9 cellular contexts compared by ENCODE assay signal in genomic region chr6:158571826-158572652, GRCh38. TPM values are rescaled to one million over a fixed set of nuclear protein-coding genes. Genes with fewer than 3 reads are reported as not detected.
A peak's percentile ranks its signal among the peaks of the same experiment; 100 is the strongest.
DNase-seq lines count a peak whose midpoint lies in the region; ATAC-seq and TF ChIP-seq lines count a peak whose summit lies in the region.
"Had no signal": no experiment of that assay in that cellular context is flagged by ENCODE, and none has a peak within 500 bp of the region (broad histone marks: within the 10 kb centered on the region; RNA-seq: fewer than 3 reads in every experiment).

No MANE protein-coding gene starts in this region.

- no peaks in the 10 kb centered on the region for H3K27me3 ChIP-seq in BLaER1 treated with 17β-estradiol and CSF1 and Interleukin-3, amounts not matched to agents 10 nM and 100 nM
- H3K27me3 ChIP-seq in OCI-LY1 (ENCODE audit: insufficient read depth, low read length), result no peaks in the 10 kb centered on the region
- H3K27me3 ChIP-seq in HAP-1 (ENCODE audit: low read depth), result no peaks in the 10 kb centered on the region

- H3K79me2 ChIP-seq in OCI-LY1 (ENCODE audit: insufficient read depth, low read length), result no peaks in the 10 kb centered on the region

- peaks cover 0 to 12% (median under 1%) of the 10 kb centered on the region in 11 experiments; a peak in 7 of 22 replicates for H3K9me3 ChIP-seq in BLaER1 treated with 17β-estradiol and CSF1 and Interleukin-3, amounts not matched to agents 10 nM and 100 nM (replicated peaks in 1 of 11)
- H3K9me3 ChIP-seq in OCI-LY1 (ENCODE audit: low read length) (no peaks in the 10 kb centered on the region), mucosa of descending colon (no peaks in the 10 kb centered on the region), HAP-1 (no peaks in the 10 kb centered on the region)

- H3K9me2 ChIP-seq in OCI-LY1 (ENCODE audit: low read depth, low read length), result no peaks in the 10 kb centered on the region

- H3F3A ChIP-seq in OCI-LY1 (ENCODE audit: insufficient read depth, low read length), result no peaks in the 10 kb centered on the region

- no peak for TF ChIP-seq CTCF in OCI-LY1 (IDR thresholded peaks at IDR 0.05; ENCODE audit: low read length)
- TF ChIP-seq CTCF in epithelial cell of esophagus (IDR thresholded peaks at IDR 0.05; ENCODE audit: insufficient read depth, low read depth, low read length, missing control alignments), result no peak
- no peak for TF ChIP-seq CTCF in mucosa of descending colon (IDR thresholded peaks at IDR 0.05)

- 0 out of 20 replicates have a peak overlapping the region, but pooled peaks of 1 of the 10 experiments have one; percentile 19 for H3K4me3 ChIP-seq in BLaER1 treated with 17β-estradiol and CSF1 and Interleukin-3, amounts not matched to agents 10 nM and 100 nM
- H3K4me3 ChIP-seq in OCI-LY1 (ENCODE audit: low read depth, low read length, poor library complexity, severe bottlenecking) (no peak overlapping the region), epithelial cell of esophagus (ENCODE audit: low read length) (no peak overlapping the region), mucosa of descending colon (no peak overlapping the region), HAP-1 (no peak overlapping the region)

- H3K9ac ChIP-seq in BLaER1 treated with 17β-estradiol and CSF1 and Interleukin-3, amounts not matched to agents 10 nM and 100 nM, result peak overlapping the region; percentile 39 to 63 (median 56); a peak in 19 of 22 replicates
- H3K9ac ChIP-seq in OCI-LY1 (ENCODE audit: low read length), result peak overlapping the region; percentile 24; the same call in 1 of the 2 replicates

- no peak overlapping the region for H2AFZ ChIP-seq in OCI-LY1 (ENCODE audit: low read length)

- peaks cover 22 to 95% (median 76%) of the 10 kb centered on the region in 11 experiments; a peak in 20 of 22 replicates for H4K20me1 ChIP-seq in BLaER1 treated with 17β-estradiol and CSF1 and Interleukin-3, amounts not matched to agents 10 nM and 100 nM
- no peaks in the 10 kb centered on the region for H4K20me1 ChIP-seq in OCI-LY1 (ENCODE audit: insufficient read depth, low read length)

- in situ Hi-C loops in HAP-1 (cut with MboI; ENCODE audit: low sequenced_read_pairs), result no loop called here

- H3K4me1 ChIP-seq in BLaER1 treated with 17β-estradiol and CSF1 and Interleukin-3, amounts not matched to agents 10 nM and 100 nM, result peaks cover 58 to 70% (median 65%) of the 10 kb centered on the region in 10 experiments
- H3K4me1 ChIP-seq in OCI-LY1 (ENCODE audit: insufficient read depth, low read length, severe bottlenecking), result peaks cover 50% of the 10 kb centered on the region
- H3K4me1 ChIP-seq in mucosa of descending colon (ENCODE audit: low read depth), result peaks cover 30% of the 10 kb centered on the region
- no peaks in the 10 kb centered on the region for H3K4me1 ChIP-seq in HAP-1

- ATAC-seq in mucosa of descending colon (peak; percentile 97), HG03342 (IDR thresholded peaks at IDR 0.05; ENCODE audit: unreplicated experiment) (no peak), HG03108 (IDR thresholded peaks at IDR 0.05; ENCODE audit: unreplicated experiment) (no peak), GM21528 (IDR thresholded peaks at IDR 0.05; ENCODE audit: low FRiP score, unreplicated experiment) (no peak)

- H3K36me3 ChIP-seq in BLaER1 treated with 17β-estradiol and CSF1 and Interleukin-3, amounts not matched to agents 10 nM and 100 nM, result peaks cover 24 to 49% (median 41%) of the 10 kb centered on the region in 11 experiments; a peak in 21 of 22 replicates
- H3K36me3 ChIP-seq in OCI-LY1 (ENCODE audit: insufficient read depth, low read length) (peaks cover 8% of the 10 kb centered on the region; the same call in 1 of the 2 replicates), mucosa of descending colon (ENCODE audit: low read depth) (no peaks in the 10 kb centered on the region), HAP-1 (replicated peaks) (peaks cover 19% of the 10 kb centered on the region)

- peak overlapping the region; percentile 69 to 91 (median 82) for H3K4me2 ChIP-seq in BLaER1 treated with 17β-estradiol and CSF1 and Interleukin-3, amounts not matched to agents 10 nM and 100 nM
- H3K4me2 ChIP-seq in OCI-LY1 (ENCODE audit: low read length), result peak overlapping the region; percentile 35

- peak; percentile 65 for DNase-seq in epithelial cell of esophagus (ENCODE audit: low read depth)
- peak; percentile 83 to 91 (median 86) for DNase-seq in mucosa of descending colon
- no peak for DNase-seq in HAP-1 (ENCODE audit: low spot score in 2 of 2)
- DNase-seq: NCI-H526 had no signal

- intact Hi-C loops in mucosa of descending colon (cut with DNase I, micrococcal nuclease), result no loop called here

- H3K27ac ChIP-seq in BLaER1 treated with 17β-estradiol and CSF1 and Interleukin-3, amounts not matched to agents 10 nM and 100 nM, result peak overlapping the region in 10 of 11 experiments; percentile 22 to 76 (median 62); a peak in 18 of 22 replicates
- peak overlapping the region; percentile 84 for H3K27ac ChIP-seq in OCI-LY1 (ENCODE audit: low read depth, low read length, poor library complexity, severe bottlenecking)

RNA-seq across cellular contexts. Expression of gene TMEM181, which starts 12.1 kb away (rescaled TPM):
- total RNA-seq in mucosa of descending colon, result 10 to 100 TPM; 35.7 to 47.8 (median 39.4) TPM

Comparison
In these comparisons a context has a peak if more than half of its experiments do, and no peak if none do; other contexts are left out.
1. DNase-seq: peak in epithelial cell of esophagus (single experiment) and mucosa of descending colon (3 of 3); none in HAP-1 (0 of 2).